ENCODE assay signal across 9 cellular contexts in the genomic region with DNA sequence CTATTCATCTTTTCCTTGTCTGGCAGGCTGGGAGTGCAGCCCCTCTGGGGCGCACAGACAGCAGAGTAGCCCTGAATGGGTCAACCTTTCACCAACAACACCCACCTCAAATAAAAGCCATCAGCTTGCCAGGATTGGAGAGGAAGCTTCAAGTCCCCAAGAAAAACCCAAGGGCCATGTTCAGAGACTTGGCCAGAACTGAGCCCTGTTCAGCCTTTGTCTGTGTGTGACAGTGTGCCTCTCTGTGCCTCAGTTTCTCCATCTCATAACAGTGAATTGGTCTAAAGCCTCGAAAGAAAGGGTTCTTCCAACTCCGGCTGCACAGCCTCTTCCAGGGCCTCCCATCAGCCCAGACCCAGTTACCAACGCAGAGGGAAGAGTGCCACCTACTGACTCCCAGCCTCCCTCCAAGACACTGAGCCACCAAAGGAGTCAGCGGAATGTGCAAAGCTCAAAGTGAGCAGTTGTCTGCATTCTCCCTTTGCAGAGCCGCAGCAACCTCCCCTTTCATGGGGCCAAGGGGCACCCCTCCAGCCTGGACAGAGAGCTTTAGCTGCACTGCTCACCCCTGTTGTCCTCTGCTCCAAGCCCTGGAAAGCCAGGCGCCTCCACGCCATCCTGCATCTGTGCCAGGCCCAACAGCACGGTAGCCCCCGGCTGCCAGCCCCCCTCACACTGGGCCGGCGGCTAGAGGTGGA.
DNase-seq lines count a peak whose midpoint lies in the region; ATAC-seq, FAIRE-seq and TF ChIP-seq lines count a peak whose summit lies in the region.
"Had no signal": no experiment of that assay in that cellular context is flagged by ENCODE, and none has a peak within 500 bp of the region (broad histone marks: within the 10 kb centered on the region; RNA-seq: fewer than 3 reads in every experiment).

No MANE protein-coding gene starts in this region.

- no peak for FAIRE-seq in GM12878 (lab: Jason Lieb, UNC)

- 40% methylated on average over 12 of the region's 12 CpGs for WGBS in GM12878 (ENCODE audit: insufficient coverage, insufficient replicate concordance, low lambda C conversion rate, missing lambda C conversion rate)

- SMC1A ChIA-PET in GM12878 (lab: Charles Lee; ENCODE audit: uncharacterized antibody, unreplicated experiment), result interaction anchor here (0.9 kb wide), 1 partner anchor 206 kb away, joined by 3 read pairs; no protein-coding TSS in a partner anchor

- peak; percentile 70 for TF ChIP-seq RAD21 in GM12878 (IDR thresholded peaks at IDR 0.05; ENCODE audit: insufficient read depth, low read depth, low read length)

- POLR2A ChIA-PET in activated CD4-positive, alpha-beta T cell treated with anti-CD3 and anti-CD28 coated beads, Interleukin-2, amount 10 ng/mL, durations not matched to agents 7 days and 5 days (lab: Charles Lee), result no interaction called here
- POLR2A ChIA-PET in GM12878 (lab: Charles Lee), result no interaction called here

- CTCF ChIA-PET in activated CD4-positive, alpha-beta T cell treated with anti-CD3 and anti-CD28 coated beads, Interleukin-2, amount 10 ng/mL, durations not matched to agents 7 days and 5 days (lab: Charles Lee), result no interaction called here
- CTCF ChIA-PET in GM12878 (lab: Yijun Ruan, JAX), result interaction anchor here (0.9 to 2.5 kb wide), 5 partner anchors 17 to 206 kb away, joined by 3 to 11 read pairs (median 5); no protein-coding TSS in a partner anchor

- TF ChIP-seq EP300 in GM12878 (IDR thresholded peaks at IDR 0.05; ENCODE audit: borderline replicate concordance in 1 of 2, control insufficient read depth in 1 of 2, low read depth in 2 of 2, low read length in 2 of 2), result no peak

- ATAC-seq in GM12878 (peak; percentile 78), GM21526 (IDR thresholded peaks at IDR 0.05; ENCODE audit: low FRiP score, unreplicated experiment) (no peak), GM19324 (IDR thresholded peaks at IDR 0.05; ENCODE audit: low FRiP score, unreplicated experiment) (no peak)

- H3K27ac Mint-ChIP-seq in activated CD4-positive, alpha-beta T cell treated with anti-CD3 and anti-CD28 coated beads, Interleukin-2, amount 10 ng/mL, durations not matched to agents 7 days and 5 days, result no peak overlapping the region
- H3K27ac Mint-ChIP-seq: activated naive CD4-positive, alpha-beta T cell treated with anti-CD3 and anti-CD28 coated beads, Interleukin-2, amount 50 U/mL, for 24 hours had no signal

- no peak overlapping the region for H3K9ac ChIP-seq in GM12878 (ENCODE audit: control insufficient read depth, insufficient read depth, low read length)

- H3K4me3 ChIP-seq in GM12878, result no peak overlapping the region

- intact Hi-C loops in GM12878 (cut with micrococcal nuclease; ENCODE audit: unreplicated experiment), result loop anchor here (1.0 kb wide), 1 partner anchor 205 kb away; no protein-coding TSS in a partner anchor

- H3K27ac ChIP-seq in GM12878 (ENCODE audit: control insufficient read depth, insufficient read depth) (no peak overlapping the region), substantia nigra (ENCODE audit: low read depth, low read length, poor library complexity, severe bottlenecking) (no peak overlapping the region)

- H3K9me3 Mint-ChIP-seq in activated CD4-positive, alpha-beta T cell treated with anti-CD3 and anti-CD28 coated beads, Interleukin-2, amount 10 ng/mL, durations not matched to agents 7 days and 5 days, result no peaks in the 10 kb centered on the region
- H3K9me3 Mint-ChIP-seq: activated naive CD4-positive, alpha-beta T cell treated with anti-CD3 and anti-CD28 coated beads, Interleukin-2, amount 50 U/mL, for 24 hours had no signal

- H3K4me2 ChIP-seq in GM12878 (ENCODE audit: control insufficient read depth, insufficient read depth), result no peak overlapping the region

- no peaks in the 10 kb centered on the region for H4K20me1 ChIP-seq in GM12878 (ENCODE audit: control insufficient read depth, insufficient read depth)

- no peaks in the 10 kb centered on the region for H3K9me3 ChIP-seq in GM12878 (replicated peaks; ENCODE audit: control insufficient read depth, insufficient read depth, low read length)

- in situ Hi-C loops in GM12878 (cut with MboI), result no loop called here

- H3K4me1 ChIP-seq in GM12878 (ENCODE audit: control insufficient read depth, insufficient read depth, low read length), result peaks cover 14% of the 10 kb centered on the region

- H2AFZ ChIP-seq in GM12878 (ENCODE audit: control insufficient read depth, low read depth, low read length), result no peak overlapping the region

- RAD21 ChIA-PET in GM12878 (lab: Charles Lee; ENCODE audit: unreplicated experiment), result interaction anchor here (1.2 kb wide), 1 partner anchor 203 kb away, joined by 3 read pairs; no protein-coding TSS in a partner anchor

- peak; percentile 16 for DNase-seq in activated CD4-positive, alpha-beta T cell treated with anti-CD3 and anti-CD28 coated beads, Interleukin-2, amount 10 ng/mL, durations not matched to agents 7 days and 5 days
- no peak for DNase-seq in activated CD4-positive, alpha-beta T cell treated with anti-CD3 and anti-CD28 coated beads for 4 hours
- DNase-seq in NCI-H146 treated with DMSO at 0.1 percent for 48 hours (lab: John Stamatoyannopoulos, UW; ENCODE audit: unreplicated experiment) (peak; percentile 11), GM12878 (ENCODE audit: low read depth, low spot score) (no peak), iPS-NIHi7 (ENCODE audit: extremely low spot score) (peak; percentile 85), substantia nigra (lab: John Stamatoyannopoulos, UW) (peak in 43 of 49 donors; percentile 6 to 71 (median 40))

- TF ChIP-seq CTCF in GM12878 (IDR thresholded peaks at IDR 0.05 in 2 of 3, conservative IDR thresholded peaks at IDR 0.05 in 1 of 3; ENCODE audit: control insufficient read depth in 2 of 3, extremely low read depth in 1 of 3, insufficient read depth in 1 of 3, low read depth in 3 of 3, low read length in 3 of 3), result peak; percentile 52 to 63 (median 60); a peak in 5 of 6 replicates

- no peaks in the 10 kb centered on the region for H3K27me3 ChIP-seq in GM12878 (replicated peaks in 1 of 2; ENCODE audit: control insufficient read depth in 2 of 2, insufficient read depth in 2 of 2, low read length in 1 of 2)

- H3K79me2 ChIP-seq in GM12878 (ENCODE audit: control insufficient read depth, insufficient read depth, low read length), result no peaks in the 10 kb centered on the region

- H3K36me3 Mint-ChIP-seq in activated CD4-positive, alpha-beta T cell treated with anti-CD3 and anti-CD28 coated beads, Interleukin-2, amount 10 ng/mL, durations not matched to agents 7 days and 5 days (ENCODE audit: low read depth), result no peaks in the 10 kb centered on the region
- H3K36me3 Mint-ChIP-seq: activated naive CD4-positive, alpha-beta T cell treated with anti-CD3 and anti-CD28 coated beads, Interleukin-2, amount 50 U/mL, for 24 hours had no signal

- H3K27me3 Mint-ChIP-seq in activated CD4-positive, alpha-beta T cell treated with anti-CD3 and anti-CD28 coated beads, Interleukin-2, amount 10 ng/mL, durations not matched to agents 7 days and 5 days, result peaks cover 2% of the 10 kb centered on the region

- no peak overlapping the region for H3K4me3 Mint-ChIP-seq in activated CD4-positive, alpha-beta T cell treated with anti-CD3 and anti-CD28 coated beads, Interleukin-2, amount 10 ng/mL, durations not matched to agents 7 days and 5 days
- H3K4me3 Mint-ChIP-seq: activated naive CD4-positive, alpha-beta T cell treated with anti-CD3 and anti-CD28 coated beads, Interleukin-2, amount 50 U/mL, for 24 hours had no signal

- no peaks in the 10 kb centered on the region for H3K36me3 ChIP-seq in GM12878 (ENCODE audit: control insufficient read depth in 2 of 2, insufficient read depth in 2 of 2, low read length in 1 of 2)

- TF ChIP-seq POLR2A in GM12878 (IDR thresholded peaks at IDR 0.05; ENCODE audit: low read depth, low read length), result no peak

- H3K4me1 Mint-ChIP-seq in activated CD4-positive, alpha-beta T cell treated with anti-CD3 and anti-CD28 coated beads, Interleukin-2, amount 10 ng/mL, durations not matched to agents 7 days and 5 days, result no peaks in the 10 kb centered on the region
- H3K4me1 Mint-ChIP-seq: activated naive CD4-positive, alpha-beta T cell treated with anti-CD3 and anti-CD28 coated beads, Interleukin-2, amount 50 U/mL, for 24 hours had no signal

- BruUV-seq in GM12878 (replicated peaks; lab: Mats Ljungman, UMichigan), result no TSS peak

TF ChIP-seq in GM12878, 131 proteins besides CTCF, POLR2A, EP300 and RAD21:
- TF ChIP-seq PAX5 (IDR thresholded peaks at IDR 0.05; ENCODE audit: borderline replicate concordance, low read depth, low read length) (no peak), SMC3 (IDR thresholded peaks at IDR 0.05; ENCODE audit: borderline replicate concordance, low read length) (peak; percentile 35; the same call in 1 of the 2 replicates)

Comparison
In these comparisons a context has a peak if more than half of its experiments do, and no peak if none do; other contexts are left out.
1. DNase-seq: peak in activated CD4-positive, alpha-beta T cell treated with anti-CD3 and anti-CD28 coated beads, Interleukin-2, amount 10 ng/mL, durations not matched to agents 7 days and 5 days (single experiment), NCI-H146 treated with DMSO at 0.1 percent for 48 hours (single experiment), iPS-NIHi7 (single experiment) and substantia nigra (43 of 49); none in activated CD4-positive, alpha-beta T cell treated with anti-CD3 and anti-CD28 coated beads for 4 hours (0 of 2) and GM12878 (single experiment).